8 cellular contexts compared by ENCODE assay signal in genomic region chr3:172666873-172667694, GRCh38. TPM values are rescaled to one million over a fixed set of nuclear protein-coding genes. Genes with fewer than 3 reads are reported as not detected.
A peak's percentile ranks its signal among the peaks of the same experiment; 100 is the strongest.
DNase-seq lines count a peak whose midpoint lies in the region; ATAC-seq, FAIRE-seq and TF ChIP-seq lines count a peak whose summit lies in the region.

No MANE protein-coding gene starts in this region.

- DNase-seq in GM19239 (ENCODE audit: insufficient read length, low spot score) (peak; percentile 48), NCI-H446 (lab: John Stamatoyannopoulos, UW) (peak; percentile 83 to 93), caudate nucleus (lab: John Stamatoyannopoulos, UW) (peak in 49 of 61 donors; percentile 2 to 83 (median 34)), left colon (peak; percentile 70 to 79)
- peak; percentile 36 to 53 (median 46) for DNase-seq in activated CD4-positive, CD25-positive, alpha-beta regulatory T cell (lab: John Stamatoyannopoulos, UW)
- peak; percentile 71 to 80 for DNase-seq in stimulated activated CD4-positive, alpha-beta T cell treated with anti-CD3 and anti-CD28 coated beads, Interleukin-4, amount 100 ng/mL, for 48 hours (ENCODE audit: low read depth in 2 of 2)

- FAIRE-seq in GM19239 (lab: Jason Lieb, UNC), result peak; percentile 60

- intact Hi-C loops in left colon (cut with DNase I, micrococcal nuclease), result loop anchor here in 1 of 2 donors (10.0 kb wide), 1 partner anchor 182 kb away; no protein-coding TSS in a partner anchor

- TF ChIP-seq CTCF in C4-2B (conservative IDR thresholded peaks at IDR 0.05), result peak; percentile 97

- H3K27ac ChIP-seq in C4-2B, result peak overlapping the region; percentile 21; the same call in 1 of the 2 replicates
- no peak overlapping the region for H3K27ac ChIP-seq in caudate nucleus (ENCODE audit: low read depth, low read length)

- ATAC-seq in HG03342 (IDR thresholded peaks at IDR 0.05; ENCODE audit: unreplicated experiment) (peak; percentile 100), left colon (peak; percentile 98)

RNA-seq across cellular contexts. Expression of gene NCEH1, which starts 43.8 kb away (rescaled TPM):
- 10 to 100 TPM; 43.3 to 49.0 TPM for total RNA-seq in left colon

Comparison
In these comparisons a context has a peak if more than half of its experiments do, and no peak if none do; other contexts are left out.
1. DNase-seq: peak in every context shown above with its lines; median percentile 88 in NCI-H446; 76 in stimulated activated CD4-positive, alpha-beta T cell treated with anti-CD3 and anti-CD28 coated beads, Interleukin-4, amount 100 ng/mL, for 48 hours; 74 in left colon; 48 in GM19239; 46 in activated CD4-positive, CD25-positive, alpha-beta regulatory T cell; 34 in caudate nucleus.